In the genomic region with DNA sequence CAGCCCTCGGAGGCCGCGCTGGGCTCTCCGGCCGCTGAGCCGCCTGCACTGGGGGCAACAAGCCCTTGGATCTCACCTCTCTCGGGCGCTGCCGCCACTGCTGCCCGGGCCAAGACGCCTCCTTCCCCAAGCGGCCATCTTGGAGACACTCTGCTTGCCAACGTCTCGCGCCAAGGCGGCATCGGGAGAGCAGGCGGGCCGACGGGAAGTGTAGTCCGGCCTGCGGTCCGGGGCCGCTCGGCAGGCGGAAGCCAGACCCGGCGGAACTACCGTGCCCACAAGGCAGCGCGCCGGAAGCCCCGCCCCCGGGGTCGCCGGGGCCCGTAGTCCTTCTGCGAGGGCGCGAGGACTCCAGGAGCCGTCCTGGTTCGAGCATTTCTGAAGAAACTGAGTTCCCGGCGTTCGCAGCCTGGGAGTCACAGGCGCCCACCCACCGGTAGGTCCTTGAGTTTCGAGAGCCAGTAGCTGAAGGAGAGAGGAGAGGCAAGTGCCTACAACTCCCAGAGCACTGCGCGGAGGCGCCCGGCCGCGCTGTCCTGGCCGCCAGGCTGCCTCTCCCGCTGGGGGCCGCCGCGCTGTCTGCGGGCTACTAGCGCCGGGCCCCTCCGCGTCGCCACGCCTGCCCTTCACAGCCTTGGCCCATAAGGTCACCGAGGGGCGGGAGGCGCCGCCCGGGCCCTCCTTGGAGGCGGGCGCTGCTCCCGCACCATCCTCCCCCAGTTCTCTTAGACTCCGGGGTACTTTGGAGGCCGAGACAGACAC, we compare ENCODE assay signal across 8 cellular contexts. TPM values are rescaled to one million over a fixed set of nuclear protein-coding genes. Genes with fewer than 3 reads are reported as not detected.
DNase-seq lines count a peak whose midpoint lies in the region; ATAC-seq and TF ChIP-seq lines count a peak whose summit lies in the region.

A gene with protein sequence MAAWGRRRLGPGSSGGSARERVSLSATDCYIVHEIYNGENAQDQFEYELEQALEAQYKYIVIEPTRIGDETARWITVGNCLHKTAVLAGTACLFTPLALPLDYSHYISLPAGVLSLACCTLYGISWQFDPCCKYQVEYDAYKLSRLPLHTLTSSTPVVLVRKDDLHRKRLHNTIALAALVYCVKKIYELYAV (minus strand): TSS at position 147 of the 762 bp plus-strand sequence. CDS start 9 bp downstream, at position 138.

- POLR2A ChIA-PET in activated B cell treated with CpG ODN at 0.5 μM for 24 hours (lab: Charles Lee): interaction anchor here (0.5 to 3.2 kb wide), 7 partner anchors 39 to 175 kb away, joined by 3 to 20 read pairs (median 6); a partner anchor contains a TSS

- CTCF ChIA-PET in activated B cell treated with CpG ODN at 0.5 μM for 24 hours (lab: Charles Lee): interaction anchor here (1.2 to 1.6 kb wide), 2 partner anchors 95 kb away, joined by 4 to 5 read pairs; no protein-coding TSS in a partner anchor

- H3K4me1 Mint-ChIP-seq in activated B cell treated with CpG ODN at 0.5 μM for 24 hours (peaks cover 48% of the 10 kb centered on the region), immature natural killer cell (peaks cover 52 to 60% of the 10 kb centered on the region in 2 donors)

- H3K36me3 Mint-ChIP-seq in activated B cell treated with CpG ODN at 0.5 μM for 24 hours (ENCODE audit: low read depth) (peaks cover 15% of the 10 kb centered on the region), immature natural killer cell (peaks cover 0 to 4% (median 0%) of the 10 kb centered on the region in 3 donors)

- peak within 1 kb of the TSS; percentile 67 to 100 for H3K4me3 ChIP-seq in cardiac fibroblast (replicated peaks in 1 of 2; ENCODE audit: low read depth in 2 of 2, low read length in 2 of 2)

- H3K4me3 Mint-ChIP-seq in activated B cell treated with CpG ODN at 0.5 μM for 24 hours (peak within 1 kb of the TSS; percentile 89), immature natural killer cell (peak within 1 kb of the TSS; percentile 89 to 92 (median 92))

- H3K9me3 Mint-ChIP-seq in activated B cell treated with CpG ODN at 0.5 μM for 24 hours (no peaks in the 10 kb centered on the region), immature natural killer cell (no peaks in the 10 kb centered on the region)

- peak; percentile 86 for ATAC-seq in GM19023 (IDR thresholded peaks at IDR 0.05; ENCODE audit: unreplicated experiment)
- ATAC-seq in HG03196 (IDR thresholded peaks at IDR 0.05; ENCODE audit: unreplicated experiment): peak; percentile 86
- peak; percentile 93 for ATAC-seq in activated B cell treated with CpG ODN at 0.5 μM for 24 hours (ENCODE audit: low read depth)

- no peak for TF ChIP-seq CTCF in AG09319 (IDR thresholded peaks at IDR 0.05; ENCODE audit: low read depth, low read length)
- no peak for TF ChIP-seq CTCF in activated B cell treated with CpG ODN at 0.5 μM for 24 hours (IDR thresholded peaks at IDR 0.05)
- no peak for TF ChIP-seq CTCF in cardiac fibroblast (IDR thresholded peaks at IDR 0.05; ENCODE audit: low read depth, low read length)

- H3K27me3 Mint-ChIP-seq in activated B cell treated with CpG ODN at 0.5 μM for 24 hours (no peaks in the 10 kb centered on the region), immature natural killer cell (ENCODE audit: low read depth in 3 of 3) (peaks cover 0 to 2% (median 2%) of the 10 kb centered on the region in 3 donors)

- intact Hi-C loops in activated B cell treated with CpG ODN at 0.5 μM for 24 hours (cut with micrococcal nuclease): loop anchor here (1.0 to 5.0 kb wide), 8 partner anchors 39 to 1057 kb away; a partner anchor contains a TSS

- H3K27ac Mint-ChIP-seq in activated B cell treated with CpG ODN at 0.5 μM for 24 hours (peak within 1 kb of the TSS; percentile 90), immature natural killer cell (peak within 1 kb of the TSS; percentile 92 to 97 (median 92))

- DNase-seq in AG09319 (ENCODE audit: extremely low read depth, low read depth): peak; percentile 90
- DNase-seq in NCI-H226: peak; percentile 95
- DNase-seq in activated B cell treated with CpG ODN at 0.5 μM for 24 hours: peak; percentile 97
- peak; percentile 94 to 97 for DNase-seq in cardiac fibroblast (ENCODE audit: low read depth in 2 of 2)
- peak; percentile 95 to 96 (median 95) for DNase-seq in immature natural killer cell
- DNase-seq in smooth muscle cell of the brain vasculature (ENCODE audit: low read depth, low spot score): peak; percentile 86

RNA-seq across cellular contexts. Expression of the gene that starts here (rescaled TPM):
- 21.2 and 22.2 TPM in 2 replicates for total RNA-seq in activated B cell treated with CpG ODN at 0.5 μM for 24 hours
- 10 to 100 TPM; 36.9 to 56.4 (median 44.2) TPM for polyA plus RNA-seq in immature natural killer cell

Comparison
In these comparisons a context has a peak if more than half of its experiments do, and no peak if none do; other contexts are left out.
1. Peak in every context shown above with its lines: DNase-seq, ATAC-seq and H3K4me3 ChIP-seq.